ENCODE assay signal across 9 cellular contexts in the genomic region with DNA sequence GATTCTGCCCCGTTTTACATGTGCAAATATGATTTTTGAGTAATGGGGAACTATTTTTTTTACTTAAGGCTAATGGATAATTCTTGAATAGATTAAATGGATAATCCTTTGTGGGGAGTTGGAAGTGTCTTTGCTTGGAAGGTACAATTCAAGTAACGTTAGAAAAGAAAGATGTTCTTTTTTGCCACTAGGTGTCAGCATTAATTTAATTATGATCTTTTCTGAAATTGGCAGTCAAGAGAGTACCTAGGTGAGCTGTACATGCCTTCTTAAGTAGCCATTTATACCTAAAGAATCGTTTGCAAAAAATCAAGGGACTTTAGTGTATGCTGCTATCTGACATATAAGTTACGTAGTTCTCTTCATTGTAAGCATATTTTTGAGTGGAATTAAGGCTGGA. TPM values are rescaled to one million over a fixed set of nuclear protein-coding genes. Genes with fewer than 3 reads are reported as not detected.
DNase-seq lines count a peak whose midpoint lies in the region; ATAC-seq and TF ChIP-seq lines count a peak whose summit lies in the region.
"Had no signal": no experiment of that assay in that cellular context is flagged by ENCODE, and none has a peak within 500 bp of the region (broad histone marks: within the 10 kb centered on the region; RNA-seq: fewer than 3 reads in every experiment).

No MANE protein-coding gene starts in this region.

- TF ChIP-seq POLR2A in lower leg skin (IDR thresholded peaks at IDR 0.05): no peak

- H3K27ac ChIP-seq in CD4-positive, alpha-beta memory T cell (ENCODE audit: low read depth, low read length): no peak overlapping the region
- peak overlapping the region in 4 of 59 donors; percentile 6 to 23 (median 10) for H3K27ac ChIP-seq in dorsolateral prefrontal cortex
- H3K27ac ChIP-seq: SJSA1 had no signal

- intact Hi-C loops in CD4-positive, alpha-beta memory T cell (cut with micrococcal nuclease): loop anchor here (1.0 to 10.0 kb wide), 3 partner anchors 129 to 341 kb away; no protein-coding TSS in a partner anchor
- intact Hi-C loops in dorsolateral prefrontal cortex (cut with DNase I) (loop anchor here (1.0 to 10.0 kb wide), 3 partner anchors 121 to 219 kb away; no protein-coding TSS in a partner anchor), lower leg skin (cut with DNase I; ENCODE audit: low total_unique reads) (no loop called here)

- peak in 4 of 5 donors; percentile 53 to 62 (median 56) for DNase-seq in CD4-positive, alpha-beta memory T cell
- DNase-seq in M059J (ENCODE audit: low read depth) (peak; percentile 67), RPMI7951 (ENCODE audit: low read depth) (peak; percentile 58), dorsolateral prefrontal cortex (no peak), mesothelial cell of epicardium (ENCODE audit: low spot score in 2 of 2, unreplicated experiment in 2 of 2) (no peak), lower leg skin (ENCODE audit: low spot score in 2 of 2) (no peak)

- peak overlapping the region; percentile 31 to 74 (median 65) for H3K4me3 Mint-ChIP-seq in CD4-positive, alpha-beta memory T cell
- peak overlapping the region; percentile 58 for H3K4me3 Mint-ChIP-seq in mesothelial cell of epicardium

- no peak overlapping the region for H3K4me3 ChIP-seq in CD4-positive, alpha-beta memory T cell (ENCODE audit: low read length in 2 of 2)
- H3K4me3 ChIP-seq in dorsolateral prefrontal cortex (peak overlapping the region in 43 of 59 donors; percentile 16 to 98 (median 90)), lower leg skin (ENCODE audit: low read depth, poor library complexity, severe bottlenecking) (no peak overlapping the region)
- H3K4me3 ChIP-seq: SJSA1 had no signal

- peak; percentile 38 for ATAC-seq in GM18907 (IDR thresholded peaks at IDR 0.05; ENCODE audit: unreplicated experiment)
- no peak for ATAC-seq in GM19397 (IDR thresholded peaks at IDR 0.05; ENCODE audit: unreplicated experiment)

- TF ChIP-seq CTCF in dorsolateral prefrontal cortex (IDR thresholded peaks at IDR 0.05 in 54 of 56, conservative IDR thresholded peaks at IDR 0.05 in 2 of 56; ENCODE audit: low read depth in 1 of 56, partially characterized antibody in 56 of 56) (peak; percentile 44 to 86 (median 69)), mesothelial cell of epicardium (IDR thresholded peaks at IDR 0.05; ENCODE audit: unreplicated experiment) (peak; percentile 75), lower leg skin (IDR thresholded peaks at IDR 0.05) (no peak)

- peaks cover 8 to 30% of the 10 kb centered on the region in 2 donors for H3K36me3 Mint-ChIP-seq in CD4-positive, alpha-beta memory T cell
- H3K36me3 Mint-ChIP-seq in mesothelial cell of epicardium: peaks cover 5% of the 10 kb centered on the region

- no peaks in the 10 kb centered on the region for H3K9me3 Mint-ChIP-seq in CD4-positive, alpha-beta memory T cell
- H3K9me3 Mint-ChIP-seq in mesothelial cell of epicardium: no peaks in the 10 kb centered on the region

- H3K27me3 ChIP-seq in CD4-positive, alpha-beta memory T cell (ENCODE audit: insufficient read depth, low read length): no peaks in the 10 kb centered on the region
- no peaks in the 10 kb centered on the region for H3K27me3 ChIP-seq in dorsolateral prefrontal cortex
- H3K27me3 ChIP-seq: SJSA1 had no signal

- peaks cover 24 to 45% (median 36%) of the 10 kb centered on the region in 4 donors for H3K4me1 Mint-ChIP-seq in CD4-positive, alpha-beta memory T cell
- peaks cover 25% of the 10 kb centered on the region for H3K4me1 Mint-ChIP-seq in mesothelial cell of epicardium

- POLR2A ChIA-PET in CD4-positive, alpha-beta memory T cell (lab: Charles Lee; ENCODE audit: partially characterized antibody): interaction anchor here (1.0 to 3.2 kb wide), 6 partner anchors 67 to 341 kb away, joined by 3 to 22 read pairs (median 4); partner anchors contain the start of genes DEGS1, NVL and WDR26

- CTCF ChIA-PET in CD4-positive, alpha-beta memory T cell (lab: Charles Lee; ENCODE audit: partially characterized antibody): interaction anchor here (0.7 to 5.3 kb wide), 28 partner anchors 9 to 344 kb away, joined by 3 to 68 read pairs (median 4); partner anchors contain the start of genes DEGS1, NVL and WDR26

- peaks cover 4% of the 10 kb centered on the region for H3K36me3 ChIP-seq in CD4-positive, alpha-beta memory T cell (ENCODE audit: insufficient read depth, low read length)

- no peaks in the 10 kb centered on the region for H3K27me3 Mint-ChIP-seq in CD4-positive, alpha-beta memory T cell
- peaks cover 5% of the 10 kb centered on the region for H3K27me3 Mint-ChIP-seq in mesothelial cell of epicardium (ENCODE audit: low read depth)

- H3K9me3 ChIP-seq in CD4-positive, alpha-beta memory T cell (ENCODE audit: control insufficient read depth in 1 of 2, low read length in 2 of 2): no peaks in the 10 kb centered on the region
- H3K9me3 ChIP-seq: SJSA1 had no signal

- peak overlapping the region; percentile 77 to 90 (median 83) for H3K27ac Mint-ChIP-seq in CD4-positive, alpha-beta memory T cell
- peak overlapping the region; percentile 25 for H3K27ac Mint-ChIP-seq in mesothelial cell of epicardium

- 9 to 10% methylated on average over 4 of the region's 4 CpGs for WGBS in lower leg skin, 2 donors

- peaks cover 32% of the 10 kb centered on the region for H3K4me1 ChIP-seq in CD4-positive, alpha-beta memory T cell (ENCODE audit: insufficient read depth, low read length)

RNA-seq across cellular contexts. Expression of gene FBXO28, which starts 2.2 kb away (rescaled TPM):
- 10 to 100 TPM; 36.4 to 39.7 TPM for total RNA-seq in CD4-positive, alpha-beta memory T cell
- 10 to 100 TPM; 11.3 to 19.3 TPM for polyA plus RNA-seq in CD4-positive, alpha-beta memory T cell
- total RNA-seq in M059J (2014; rRNA removed; shearing (Covaris generic)): 32.5 and 35.9 TPM in 2 replicates
- total RNA-seq in RPMI7951 (2014; rRNA removed; shearing (Covaris generic)): 24.3 and 26.6 TPM in 2 replicates
- total RNA-seq in dorsolateral prefrontal cortex (10 to 100 TPM; 21.1 to 49.6 (median 37.7) TPM), mesothelial cell of epicardium (25.0 to 26.8 TPM (median 26.7 TPM) in 3 replicates), lower leg skin (10 to 100 TPM; 58.0 to 84.1 (median 67.2) TPM)

Comparison
In these comparisons a context has a peak if more than half of its experiments do, and no peak if none do; other contexts are left out.
1. DNase-seq: peak in CD4-positive, alpha-beta memory T cell (4 of 5), M059J (single experiment) and RPMI7951 (single experiment); none in dorsolateral prefrontal cortex (0 of 10), mesothelial cell of epicardium (0 of 2) and lower leg skin (0 of 2).
2. H3K4me3 ChIP-seq: peak in dorsolateral prefrontal cortex (43 of 59); none in CD4-positive, alpha-beta memory T cell (0 of 2) and lower leg skin (single experiment).
3. CTCF ChIP-seq: peak in dorsolateral prefrontal cortex (56 of 56) and mesothelial cell of epicardium (single experiment); none in lower leg skin (0 of 3).